8 cellular contexts compared by ENCODE assay signal in the genomic region with DNA sequence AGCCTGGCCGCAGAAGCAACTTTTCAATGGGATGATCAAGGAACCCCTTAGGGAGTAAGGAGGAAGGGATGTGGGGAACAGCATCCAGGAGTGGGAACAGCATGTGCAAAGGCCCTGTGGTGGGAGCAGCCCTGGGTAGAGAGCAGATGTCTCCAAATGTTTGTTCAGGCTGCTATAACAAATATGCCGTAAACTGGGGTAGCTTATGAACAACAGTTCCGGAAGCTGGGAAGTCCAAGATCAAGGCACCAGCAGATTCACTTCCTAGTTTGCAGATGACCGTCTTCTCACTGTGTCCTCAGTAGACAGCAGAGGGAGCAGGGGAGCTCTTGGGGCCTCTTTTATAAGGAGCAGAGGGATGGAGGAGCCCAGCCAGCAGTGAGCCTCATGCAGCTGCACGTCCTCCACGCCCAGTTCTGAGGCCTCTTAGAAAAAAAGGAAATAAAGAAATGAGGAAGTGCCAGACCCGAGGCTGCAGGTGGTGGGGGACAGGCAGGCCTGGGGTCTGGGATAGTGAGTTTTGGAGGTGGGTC. TPM values are rescaled to one million over a fixed set of nuclear protein-coding genes. Genes with fewer than 3 reads are reported as not detected.
DNase-seq lines count a peak whose midpoint lies in the region; ATAC-seq, FAIRE-seq and TF ChIP-seq lines count a peak whose summit lies in the region.

No MANE protein-coding gene starts in this region.

- no peak overlapping the region for H3K4me3 Mint-ChIP-seq in T-helper 2 cell treated with Interferon-gamma antibody and Interleukin-4, amounts not matched to agents 5 μg/mL and 100 μg/mL, for 36 hours

- WGBS in small intestine, 3 donors = 26 to 37% (median 32%) methylated on average over 7 of the region's 7 CpGs

- peak overlapping the region in 1 of 2 donors; percentile 55 for H3K27ac ChIP-seq in small intestine (ENCODE audit: low read depth in 1 of 2, low read length in 1 of 2)

- DNase-seq in D721Med (ENCODE audit: insufficient read length, low spot score) = no peak
- peak; percentile 56 for DNase-seq in HT1080 (ENCODE audit: low read depth)
- DNase-seq in cardiac septum (ENCODE audit: low spot score) = peak; percentile 88
- DNase-seq in small intestine = peak; percentile 75
- no peak for DNase-seq in NCI-H2171 (lab: John Stamatoyannopoulos, UW)
- no peak for DNase-seq in T-helper 2 cell treated with Interferon-gamma antibody and Interleukin-4, amounts not matched to agents 5 μg/mL and 100 μg/mL, for 36 hours (ENCODE audit: low spot score)

- intact Hi-C loops in cardiac septum (cut with DNase I) = no loop called here

- no peaks in the 10 kb centered on the region for H3K9me3 ChIP-seq in small intestine (ENCODE audit: control insufficient read depth, low read depth)

- FAIRE-seq in D721Med (lab: Jason Lieb, UNC) = no peak
- FAIRE-seq in TTC549 (lab: Jason Lieb, UNC) = peak; percentile 58
- FAIRE-seq in small intestine (lab: Jason Lieb, UNC) = no peak

- no peak for ATAC-seq in GM21526 (IDR thresholded peaks at IDR 0.05; ENCODE audit: low FRiP score, unreplicated experiment)

- H3K27me3 ChIP-seq in small intestine (ENCODE audit: control insufficient read depth in 2 of 2, insufficient read depth in 2 of 2, low read length in 2 of 2) = no peaks in the 10 kb centered on the region

- H3K36me3 Mint-ChIP-seq in T-helper 2 cell treated with Interferon-gamma antibody and Interleukin-4, amounts not matched to agents 5 μg/mL and 100 μg/mL, for 36 hours (ENCODE audit: low read depth) = no peaks in the 10 kb centered on the region

- peaks cover 12% of the 10 kb centered on the region for H3K4me1 Mint-ChIP-seq in T-helper 2 cell treated with Interferon-gamma antibody and Interleukin-4, amounts not matched to agents 5 μg/mL and 100 μg/mL, for 36 hours (ENCODE audit: low read depth)

- no peak overlapping the region for H3K27ac Mint-ChIP-seq in T-helper 2 cell treated with Interferon-gamma antibody and Interleukin-4, amounts not matched to agents 5 μg/mL and 100 μg/mL, for 36 hours

- H3K4me1 ChIP-seq in small intestine (ENCODE audit: control insufficient read depth in 2 of 2, insufficient read depth in 1 of 2, low read depth in 1 of 2, low read length in 1 of 2) = no peaks in the 10 kb centered on the region

- no peak overlapping the region for H3K4me3 ChIP-seq in small intestine (ENCODE audit: low read depth in 1 of 2, low read length in 2 of 2)

- H3K36me3 ChIP-seq in small intestine (ENCODE audit: control insufficient read depth in 2 of 2, insufficient read depth in 2 of 2, low read length in 2 of 2) = no peaks in the 10 kb centered on the region

- peak; percentile 2 for TF ChIP-seq CTCF in D721Med (IDR thresholded peaks at IDR 0.05; ENCODE audit: insufficient read depth, missing control alignments)

- H3K9me3 Mint-ChIP-seq in T-helper 2 cell treated with Interferon-gamma antibody and Interleukin-4, amounts not matched to agents 5 μg/mL and 100 μg/mL, for 36 hours = no peaks in the 10 kb centered on the region

- H3K27me3 Mint-ChIP-seq in T-helper 2 cell treated with Interferon-gamma antibody and Interleukin-4, amounts not matched to agents 5 μg/mL and 100 μg/mL, for 36 hours (ENCODE audit: low read depth) = peaks cover 11% of the 10 kb centered on the region

RNA-seq across cellular contexts. Expression of gene LRRC25, which starts 4.2 kb away (rescaled TPM):
- not detected in 2 replicates for total RNA-seq in HT1080 (2014; rRNA removed; shearing (Covaris generic))
- polyA plus RNA-seq in HT1080 (2015; cell fraction: cytosol; rRNA removed) = not detected in 2 replicates
- polyA plus RNA-seq in HT1080 (2015; cell fraction: nucleus; rRNA removed) = 0.08 TPM in 1 of 2 replicates, not detected in the other
- total RNA-seq in cardiac septum = 2.5 TPM
- polyA plus RNA-seq in small intestine = 1 to 10 TPM in 2 of 3 donors, under 1 TPM in 1; 0.89 to 5.1 (median 3.2) TPM

RNA-seq across cellular contexts. Expression of gene GDF15, which starts 15.7 kb away (rescaled TPM):
- total RNA-seq in HT1080 (2014; rRNA removed; shearing (Covaris generic)) = 97.3 and 120 TPM in 2 replicates
- polyA plus RNA-seq in HT1080 (2015; cell fraction: cytosol; rRNA removed) = 870 and 872 TPM in 2 replicates
- polyA plus RNA-seq in HT1080 (2015; cell fraction: nucleus; rRNA removed) = 1,277 and 1,293 TPM in 2 replicates
- total RNA-seq in cardiac septum = 4.3 TPM
- 10 to 100 TPM in 2 of 3 donors, 1 to 10 TPM in 1; 4.5 to 27.5 (median 12.7) TPM for polyA plus RNA-seq in small intestine

RNA-seq across cellular contexts. Expression of gene SSBP4, which starts 17.6 kb away (rescaled TPM):
- total RNA-seq in HT1080 (2014; rRNA removed; shearing (Covaris generic)) = 108 and 118 TPM in 2 replicates
- polyA plus RNA-seq in HT1080 (2015; cell fraction: cytosol; rRNA removed) = 82.4 and 88.1 TPM in 2 replicates
- polyA plus RNA-seq in HT1080 (2015; cell fraction: nucleus; rRNA removed) = 106 and 112 TPM in 2 replicates
- 47.4 TPM for total RNA-seq in cardiac septum
- 10 to 100 TPM; 15.9 to 51.7 (median 36.7) TPM for polyA plus RNA-seq in small intestine

RNA-seq across cellular contexts. Expression of gene ISYNA1, which starts 36.3 kb away (rescaled TPM):
- total RNA-seq in HT1080 (2014; rRNA removed; shearing (Covaris generic)) = 1.3 and 2.1 TPM in 2 replicates
- polyA plus RNA-seq in HT1080 (2015; cell fraction: cytosol; rRNA removed) = 1.5 and 1.7 TPM in 2 replicates
- polyA plus RNA-seq in HT1080 (2015; cell fraction: nucleus; rRNA removed) = 14.5 and 18.5 TPM in 2 replicates
- 32.9 TPM for total RNA-seq in cardiac septum
- 10 to 100 TPM in 1 of 3 donors, 1 to 10 TPM in 2; 4.5 to 12.9 (median 5.7) TPM for polyA plus RNA-seq in small intestine

Comparison
In these comparisons a context has a peak if more than half of its experiments do, and no peak if none do; other contexts are left out.
1. DNase-seq: peak in HT1080 (single experiment), cardiac septum (single experiment) and small intestine (single experiment); none in D721Med (single experiment), NCI-H2171 (single experiment) and T-helper 2 cell treated with Interferon-gamma antibody and Interleukin-4, amounts not matched to agents 5 μg/mL and 100 μg/mL, for 36 hours (single experiment).
2. RNA of gene GDF15, which starts 15.7 kb away (total RNA-seq): 97.3 to 120 TPM in HT1080; 4.3 TPM in cardiac septum (single experiment); every median in the first group is over 10 times any median in the second.